In the genomic region with DNA sequence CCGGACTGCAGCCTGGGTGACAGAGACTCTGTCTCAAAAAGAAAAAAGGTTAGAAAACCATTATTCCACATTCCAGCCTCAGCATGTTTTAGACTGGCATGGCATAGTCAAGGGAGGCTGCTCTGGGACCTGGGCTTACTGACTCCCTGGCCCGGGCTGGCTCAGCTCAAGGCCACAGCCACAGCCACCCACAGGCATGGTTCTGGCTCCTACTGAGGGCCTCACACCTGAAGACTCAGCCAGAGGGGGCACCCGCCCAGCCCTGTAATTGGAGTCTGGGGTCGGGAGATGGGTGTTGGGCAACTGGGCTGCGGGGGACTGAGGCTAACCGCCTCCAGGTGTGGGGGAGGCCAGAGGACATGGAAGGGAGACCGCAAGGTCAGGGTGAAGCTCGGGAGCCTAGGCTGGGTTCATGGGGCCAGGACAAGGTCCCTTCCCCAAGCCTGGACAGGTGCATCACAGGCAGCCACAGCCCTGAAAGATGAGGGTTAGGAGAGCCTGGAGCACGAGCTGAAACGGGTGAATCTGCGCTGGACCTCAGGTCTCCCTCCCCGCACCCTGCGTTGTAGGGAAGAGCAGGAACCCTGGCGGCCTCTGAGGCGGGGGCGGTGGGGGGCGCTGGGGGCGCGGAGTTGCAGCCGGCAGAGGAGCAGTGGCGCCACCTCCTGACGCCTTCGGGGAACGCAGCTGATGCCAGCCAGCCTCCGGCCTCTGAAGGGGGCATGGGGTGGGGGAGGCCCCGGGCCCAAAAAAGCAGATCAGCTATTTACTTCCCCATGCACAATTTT, we compare ENCODE assay signal across 10 cellular contexts.
DNase-seq lines count a peak whose midpoint lies in the region; ATAC-seq and TF ChIP-seq lines count a peak whose summit lies in the region.
"Had no signal": no experiment of that assay in that cellular context is flagged by ENCODE, and none has a peak within 500 bp of the region (broad histone marks: within the 10 kb centered on the region; RNA-seq: fewer than 3 reads in every experiment).

No MANE protein-coding gene starts in this region.

- H3K9me2 ChIP-seq in DOHH2 (replicated peaks; ENCODE audit: control insufficient read depth, low read length) (no peaks in the 10 kb centered on the region), PC-9 (ENCODE audit: insufficient read depth) (no peaks in the 10 kb centered on the region; the same call in 1 of the 2 replicates), hepatocyte (replicated peaks; ENCODE audit: insufficient read depth) (no peaks in the 10 kb centered on the region)

- H3K4me1 ChIP-seq in DOHH2 (ENCODE audit: control insufficient read depth, low read length) (no peaks in the 10 kb centered on the region), PC-9 (replicated peaks; ENCODE audit: insufficient read depth) (no peaks in the 10 kb centered on the region), hepatocyte (ENCODE audit: insufficient read depth) (no peaks in the 10 kb centered on the region)
- H3K4me1 ChIP-seq in naive thymus-derived CD4-positive, alpha-beta T cell (ENCODE audit: control insufficient read depth in 2 of 2, insufficient read depth in 2 of 2, low read length in 2 of 2), result no peaks in the 10 kb centered on the region
- H3K4me1 ChIP-seq: pancreas had no signal

- WGBS in hepatocyte (ENCODE audit: low lambda C conversion rate, missing lambda C conversion rate), result 39% methylated on average over 22 of the region's 26 CpGs

- H2AFZ ChIP-seq in PC-9, result no peak overlapping the region
- H2AFZ ChIP-seq in hepatocyte, result no peak overlapping the region

- H3K9me3 ChIP-seq in DOHH2 (ENCODE audit: control insufficient read depth, insufficient read depth, low read length) (no peaks in the 10 kb centered on the region), PC-9 (ENCODE audit: insufficient read depth, low read depth) (no peaks in the 10 kb centered on the region), hepatocyte (ENCODE audit: low read depth) (no peaks in the 10 kb centered on the region)
- no peaks in the 10 kb centered on the region for H3K9me3 ChIP-seq in naive thymus-derived CD4-positive, alpha-beta T cell (ENCODE audit: control insufficient read depth in 2 of 3, low read length in 3 of 3)
- H3K9me3 ChIP-seq: pancreas had no signal

- H4K20me1 ChIP-seq in DOHH2 (ENCODE audit: control insufficient read depth, insufficient read depth, low read depth, low read length) (no peaks in the 10 kb centered on the region), PC-9 (ENCODE audit: insufficient read depth) (no peaks in the 10 kb centered on the region), hepatocyte (ENCODE audit: insufficient read depth, poor library complexity, severe bottlenecking) (no peaks in the 10 kb centered on the region)

- no peak for DNase-seq in PC-9
- DNase-seq in hepatocyte (ENCODE audit: low spot score), result no peak
- DNase-seq in NCI-H345 treated with DMSO at 0.1 percent for 48 hours (lab: John Stamatoyannopoulos, UW; ENCODE audit: unreplicated experiment), result no peak
- DNase-seq in cortex of kidney (lab: John Stamatoyannopoulos, UW), result no peak
- DNase-seq in naive thymus-derived CD4-positive, alpha-beta T cell, result no peak
- DNase-seq in MV-4-11 (lab: John Stamatoyannopoulos, UW), result no peak
- DNase-seq: NCI-H1092 treated with DMSO at 0.1 percent for 48 hours had no signal

- no TSS peak for BruUV-seq in PC-9 (replicated peaks; lab: Mats Ljungman, UMichigan)

- peaks cover 0 to 43% (median 39%) of the 10 kb centered on the region in 5 donors for H3K27me3 Mint-ChIP-seq in naive thymus-derived CD4-positive, alpha-beta T cell

- H3K36me3 Mint-ChIP-seq in naive thymus-derived CD4-positive, alpha-beta T cell, result peaks cover 0 to 6% (median 0%) of the 10 kb centered on the region in 5 donors

- TF ChIP-seq CTCF in 22Rv1 (IDR thresholded peaks at IDR 0.05) (peak; percentile 78), DOHH2 (IDR thresholded peaks at IDR 0.05; ENCODE audit: low read depth, low read length, poor library complexity, severe bottlenecking) (peak; percentile 78), PC-9 (conservative IDR thresholded peaks at IDR 0.05) (peak; percentile 49), hepatocyte (IDR thresholded peaks at IDR 0.05; ENCODE audit: poor library complexity) (peak; percentile 47)

- intact Hi-C loops in PC-9 (cut with micrococcal nuclease; ENCODE audit: unreplicated experiment), result no loop called here
- intact Hi-C loops in naive thymus-derived CD4-positive, alpha-beta T cell (cut with micrococcal nuclease), result no loop called here

- H3K27ac Mint-ChIP-seq in naive thymus-derived CD4-positive, alpha-beta T cell, result no peak overlapping the region

- H3K4me3 ChIP-seq in DOHH2 (ENCODE audit: low read length) (no peak overlapping the region), PC-9 (no peak overlapping the region), hepatocyte (no peak overlapping the region)
- H3K4me3 ChIP-seq in naive thymus-derived CD4-positive, alpha-beta T cell (ENCODE audit: low read length), result no peak overlapping the region
- H3K4me3 ChIP-seq: pancreas had no signal

- CTCF ChIA-PET in PC-9 (lab: Charles Lee), result no interaction called here
- CTCF ChIA-PET in naive thymus-derived CD4-positive, alpha-beta T cell (lab: Charles Lee), result no interaction called here

- H3K27ac ChIP-seq in 22Rv1 (peak overlapping the region; percentile 47; the same call in 1 of the 2 replicates), DOHH2 (ENCODE audit: low read depth, low read length) (no peak overlapping the region), PC-9 (no peak overlapping the region), hepatocyte (no peak overlapping the region)
- H3K27ac ChIP-seq in naive thymus-derived CD4-positive, alpha-beta T cell (ENCODE audit: low read depth, low read length), result no peak overlapping the region
- H3K27ac ChIP-seq: pancreas had no signal

- H3K4me2 ChIP-seq in DOHH2 (ENCODE audit: low read length), result no peak overlapping the region
- no peak overlapping the region for H3K4me2 ChIP-seq in PC-9
- no peak overlapping the region for H3K4me2 ChIP-seq in hepatocyte

- H3K79me2 ChIP-seq in DOHH2 (ENCODE audit: control insufficient read depth, low read length) (no peaks in the 10 kb centered on the region), PC-9 (ENCODE audit: low read depth) (no peaks in the 10 kb centered on the region), hepatocyte (no peaks in the 10 kb centered on the region)

- POLR2A ChIA-PET in PC-9 (lab: Charles Lee; ENCODE audit: unreplicated experiment), result no interaction called here
- POLR2A ChIA-PET in naive thymus-derived CD4-positive, alpha-beta T cell (lab: Charles Lee), result no interaction called here

- H3F3A ChIP-seq in DOHH2 (ENCODE audit: control insufficient read depth, insufficient read depth), result no peaks in the 10 kb centered on the region
- H3F3A ChIP-seq in PC-9 (ENCODE audit: insufficient read depth, low read depth), result no peaks in the 10 kb centered on the region

- peaks cover 0 to 9% (median 0%) of the 10 kb centered on the region in 11 donors for H3K9me3 Mint-ChIP-seq in naive thymus-derived CD4-positive, alpha-beta T cell

- ATAC-seq in naive thymus-derived CD4-positive, alpha-beta T cell, result no peak

- H3K4me3 Mint-ChIP-seq in naive thymus-derived CD4-positive, alpha-beta T cell, result no peak overlapping the region

- no peaks in the 10 kb centered on the region for H3K36me3 ChIP-seq in DOHH2 (ENCODE audit: control insufficient read depth, low read length)
- H3K36me3 ChIP-seq in PC-9 (ENCODE audit: low read depth), result no peaks in the 10 kb centered on the region
- H3K36me3 ChIP-seq in hepatocyte (replicated peaks; ENCODE audit: insufficient read depth, low read depth), result no peaks in the 10 kb centered on the region
- no peaks in the 10 kb centered on the region for H3K36me3 ChIP-seq in naive thymus-derived CD4-positive, alpha-beta T cell (ENCODE audit: control insufficient read depth in 2 of 3, insufficient read depth in 3 of 3, low read length in 3 of 3)
- H3K36me3 ChIP-seq: pancreas had no signal

- H3K27me3 ChIP-seq in DOHH2 (ENCODE audit: control insufficient read depth, low read length), result 0 out of 2 replicates have a peak, but pooled peaks cover 2% of the 10 kb centered on the region
- peaks cover 93% of the 10 kb centered on the region for H3K27me3 ChIP-seq in PC-9 (ENCODE audit: insufficient read depth, low read depth)
- no peaks in the 10 kb centered on the region for H3K27me3 ChIP-seq in hepatocyte
- H3K27me3 ChIP-seq in naive thymus-derived CD4-positive, alpha-beta T cell (ENCODE audit: control insufficient read depth in 2 of 2, insufficient read depth in 2 of 2, low read length in 2 of 2), result peaks cover 0 to 5% of the 10 kb centered on the region in 2 donors
- H3K27me3 ChIP-seq: pancreas had no signal

- peaks cover 0 to 6% (median 0%) of the 10 kb centered on the region in 7 donors for H3K4me1 Mint-ChIP-seq in naive thymus-derived CD4-positive, alpha-beta T cell
